Comparison of ENCODE assay signal across 26 cellular contexts in genomic region chr22:33188316-33188715, GRCh38.
DNase-seq lines count a peak whose midpoint lies in the region; ATAC-seq and TF ChIP-seq lines count a peak whose summit lies in the region.
"Had no signal": no experiment of that assay in that cellular context is flagged by ENCODE, and none has a peak within 500 bp of the region (broad histone marks: within the 10 kb centered on the region; RNA-seq: fewer than 3 reads in every experiment).

No MANE protein-coding gene starts in this region.

- no peak for TF ChIP-seq CTCF in HFFc6 (IDR thresholded peaks at IDR 0.05)

- intact Hi-C loops in activated CD4-positive, alpha-beta memory T cell treated with anti-CD3 and anti-CD28 coated beads for 36 hours (cut with micrococcal nuclease): no loop called here

- no peaks in the 10 kb centered on the region for H3K4me1 ChIP-seq in GM23248 (ENCODE audit: insufficient read depth)
- H3K4me1 ChIP-seq: gastrocnemius medialis, parathyroid adenoma had no signal

- CTCF ChIA-PET in activated CD4-positive, alpha-beta memory T cell treated with anti-CD3 and anti-CD28 coated beads for 36 hours (lab: Charles Lee): no interaction called here

- ATAC-seq in GM18520 (IDR thresholded peaks at IDR 0.05; ENCODE audit: unreplicated experiment) (no peak), GM19395 (IDR thresholded peaks at IDR 0.05; ENCODE audit: unreplicated experiment) (no peak)
- ATAC-seq: gastrocnemius medialis; natural killer cell; Panc1; stimulated activated effector memory CD8-positive, alpha-beta T cell treated with anti-CD3 and anti-CD28 coated beads, Interleukin-12 subunit alpha, Interleukin-12 subunit beta, amount 100 ng/mL, for 72 hours; WTC11 had no signal

- no peak overlapping the region for H3K27ac Mint-ChIP-seq in HFFc6
- no peak overlapping the region for H3K27ac Mint-ChIP-seq in activated CD4-positive, alpha-beta memory T cell treated with anti-CD3 and anti-CD28 coated beads for 36 hours
- H3K27ac Mint-ChIP-seq: activated CD4-positive, alpha-beta memory T cell treated with anti-CD3 and anti-CD28 coated beads, Interleukin-2, amount 10 ng/mL, durations not matched to agents 7 days and 5 days; natural killer cell; stimulated activated effector memory CD8-positive, alpha-beta T cell treated with anti-CD3 and anti-CD28 coated beads, Interleukin-12 subunit alpha, Interleukin-12 subunit beta, amount 100 ng/mL, for 72 hours; T-helper 2 cell treated with Interferon-gamma antibody and Interleukin-4, amounts not matched to agents 5 μg/mL and 100 μg/mL, for 36 hours; WTC11 had no signal

- no peak overlapping the region for H3K4me2 ChIP-seq in GM23248 (ENCODE audit: unreplicated experiment)

- no peak overlapping the region for H3K4me3 Mint-ChIP-seq in HFFc6
- H3K4me3 Mint-ChIP-seq in activated CD4-positive, alpha-beta memory T cell treated with anti-CD3 and anti-CD28 coated beads for 36 hours: no peak overlapping the region
- H3K4me3 Mint-ChIP-seq: activated CD4-positive, alpha-beta memory T cell treated with anti-CD3 and anti-CD28 coated beads, Interleukin-2, amount 10 ng/mL, durations not matched to agents 7 days and 5 days; natural killer cell; stimulated activated effector memory CD8-positive, alpha-beta T cell treated with anti-CD3 and anti-CD28 coated beads, Interleukin-12 subunit alpha, Interleukin-12 subunit beta, amount 100 ng/mL, for 72 hours; T-helper 2 cell treated with Interferon-gamma antibody and Interleukin-4, amounts not matched to agents 5 μg/mL and 100 μg/mL, for 36 hours; WTC11 had no signal

- WGBS in GM23248 (ENCODE audit: low coverage in 1 of 2, low lambda C conversion rate in 2 of 2, missing lambda C conversion rate in 2 of 2), 2 experiments: 77 to 86% methylated on average over 2 of the region's 2 CpGs

- DNase-seq in A172 (ENCODE audit: low spot score) (peak; percentile 13), GM23248 (peak; percentile 14), RPMI7951 (ENCODE audit: low read depth) (peak; percentile 5), iPS-NIHi7 (ENCODE audit: extremely low spot score) (peak; percentile 26), HFFc6 (no peak)
- no peak for DNase-seq in activated CD4-positive, alpha-beta memory T cell treated with anti-CD3 and anti-CD28 coated beads for 36 hours
- DNase-seq: activated CD4-positive, alpha-beta memory T cell treated with anti-CD3 and anti-CD28 coated beads, Interleukin-2, amount 10 ng/mL, durations not matched to agents 7 days and 5 days; activated naive CD4-positive, alpha-beta T cell; activated T-cell treated with anti-CD3 and anti-CD28 coated beads for 4 hours; central memory CD4-positive, alpha-beta T cell; gastrocnemius medialis; HCEC 1CT; hypothalamus; kidney; natural killer cell; NCI-H1417; NCI-H345 had no signal

- H3K36me3 ChIP-seq in GM23248 (ENCODE audit: low read depth): no peaks in the 10 kb centered on the region
- H3K36me3 ChIP-seq: gastrocnemius medialis, thoracic aorta had no signal

- no peaks in the 10 kb centered on the region for H3K9me3 ChIP-seq in GM23248 (ENCODE audit: low read depth)
- H3K9me3 ChIP-seq: gastrocnemius medialis, thoracic aorta had no signal

- H3K9me3 Mint-ChIP-seq in HFFc6: peaks cover 44% of the 10 kb centered on the region
- no peaks in the 10 kb centered on the region for H3K9me3 Mint-ChIP-seq in activated CD4-positive, alpha-beta memory T cell treated with anti-CD3 and anti-CD28 coated beads for 36 hours
- H3K9me3 Mint-ChIP-seq: natural killer cell; T-helper 2 cell treated with Interferon-gamma antibody and Interleukin-4, amounts not matched to agents 5 μg/mL and 100 μg/mL, for 36 hours; WTC11 had no signal

- no peaks in the 10 kb centered on the region for H3K36me3 Mint-ChIP-seq in HFFc6 (ENCODE audit: low read depth)
- H3K36me3 Mint-ChIP-seq in activated CD4-positive, alpha-beta memory T cell treated with anti-CD3 and anti-CD28 coated beads for 36 hours: no peaks in the 10 kb centered on the region
- H3K36me3 Mint-ChIP-seq: natural killer cell; stimulated activated effector memory CD8-positive, alpha-beta T cell treated with anti-CD3 and anti-CD28 coated beads, Interleukin-12 subunit alpha, Interleukin-12 subunit beta, amount 100 ng/mL, for 72 hours; WTC11 had no signal

- no peaks in the 10 kb centered on the region for H3K9me2 ChIP-seq in GM23248 (ENCODE audit: insufficient read depth)

- no peaks in the 10 kb centered on the region for H3K4me1 Mint-ChIP-seq in HFFc6 (ENCODE audit: low read depth)
- H3K4me1 Mint-ChIP-seq in activated CD4-positive, alpha-beta memory T cell treated with anti-CD3 and anti-CD28 coated beads for 36 hours (ENCODE audit: low read depth): no peaks in the 10 kb centered on the region
- H3K4me1 Mint-ChIP-seq: activated CD4-positive, alpha-beta memory T cell treated with anti-CD3 and anti-CD28 coated beads, Interleukin-2, amount 10 ng/mL, durations not matched to agents 7 days and 5 days; natural killer cell; stimulated activated effector memory CD8-positive, alpha-beta T cell treated with anti-CD3 and anti-CD28 coated beads, Interleukin-12 subunit alpha, Interleukin-12 subunit beta, amount 100 ng/mL, for 72 hours; WTC11 had no signal

- no peaks in the 10 kb centered on the region for H3F3A ChIP-seq in GM23248 (ENCODE audit: insufficient read depth)

- H3K79me2 ChIP-seq in GM23248 (ENCODE audit: insufficient read depth): no peaks in the 10 kb centered on the region
- H3K79me2 ChIP-seq: parathyroid adenoma had no signal

- POLR2A ChIA-PET in activated CD4-positive, alpha-beta memory T cell treated with anti-CD3 and anti-CD28 coated beads for 36 hours (lab: Charles Lee): no interaction called here

- H3K27me3 Mint-ChIP-seq in HFFc6 (ENCODE audit: insufficient read depth): peaks cover 1% of the 10 kb centered on the region; the same call in 1 of the 2 replicates
- peaks cover 2% of the 10 kb centered on the region for H3K27me3 Mint-ChIP-seq in activated CD4-positive, alpha-beta memory T cell treated with anti-CD3 and anti-CD28 coated beads for 36 hours

- no peak overlapping the region for H3K9ac ChIP-seq in GM23248
- H3K9ac ChIP-seq: parathyroid adenoma had no signal

- no peaks in the 10 kb centered on the region for H3K27me3 ChIP-seq in GM23248 (replicated peaks; ENCODE audit: insufficient read depth)
- H3K27me3 ChIP-seq: gastrocnemius medialis had no signal

- in situ Hi-C loops in GM23248 (cut with MboI): loop anchor here (10.0 kb wide), 1 partner anchor 56 kb away; no protein-coding TSS in a partner anchor

- no peak overlapping the region for H2AFZ ChIP-seq in GM23248
- H2AFZ ChIP-seq: parathyroid adenoma had no signal

- no peak overlapping the region for H3K4me3 ChIP-seq in GM23248
- H3K4me3 ChIP-seq: gastrocnemius medialis, thoracic aorta had no signal

- H3K27ac ChIP-seq in GM23248: no peak overlapping the region
- H3K27ac ChIP-seq: epithelial cell of prostate, gastrocnemius medialis, parathyroid adenoma, thoracic aorta had no signal

- no peaks in the 10 kb centered on the region for H4K20me1 ChIP-seq in GM23248 (ENCODE audit: insufficient read depth)

Comparison
In these comparisons a context has a peak if more than half of its experiments do, and no peak if none do; other contexts are left out.
1. DNase-seq: peak in A172 (single experiment), GM23248 (single experiment), RPMI7951 (single experiment) and iPS-NIHi7 (single experiment); none in HFFc6 (single experiment) and activated CD4-positive, alpha-beta memory T cell treated with anti-CD3 and anti-CD28 coated beads for 36 hours (single experiment).